Comparison of ENCODE assay signal across 8 cellular contexts in the genomic region with DNA sequence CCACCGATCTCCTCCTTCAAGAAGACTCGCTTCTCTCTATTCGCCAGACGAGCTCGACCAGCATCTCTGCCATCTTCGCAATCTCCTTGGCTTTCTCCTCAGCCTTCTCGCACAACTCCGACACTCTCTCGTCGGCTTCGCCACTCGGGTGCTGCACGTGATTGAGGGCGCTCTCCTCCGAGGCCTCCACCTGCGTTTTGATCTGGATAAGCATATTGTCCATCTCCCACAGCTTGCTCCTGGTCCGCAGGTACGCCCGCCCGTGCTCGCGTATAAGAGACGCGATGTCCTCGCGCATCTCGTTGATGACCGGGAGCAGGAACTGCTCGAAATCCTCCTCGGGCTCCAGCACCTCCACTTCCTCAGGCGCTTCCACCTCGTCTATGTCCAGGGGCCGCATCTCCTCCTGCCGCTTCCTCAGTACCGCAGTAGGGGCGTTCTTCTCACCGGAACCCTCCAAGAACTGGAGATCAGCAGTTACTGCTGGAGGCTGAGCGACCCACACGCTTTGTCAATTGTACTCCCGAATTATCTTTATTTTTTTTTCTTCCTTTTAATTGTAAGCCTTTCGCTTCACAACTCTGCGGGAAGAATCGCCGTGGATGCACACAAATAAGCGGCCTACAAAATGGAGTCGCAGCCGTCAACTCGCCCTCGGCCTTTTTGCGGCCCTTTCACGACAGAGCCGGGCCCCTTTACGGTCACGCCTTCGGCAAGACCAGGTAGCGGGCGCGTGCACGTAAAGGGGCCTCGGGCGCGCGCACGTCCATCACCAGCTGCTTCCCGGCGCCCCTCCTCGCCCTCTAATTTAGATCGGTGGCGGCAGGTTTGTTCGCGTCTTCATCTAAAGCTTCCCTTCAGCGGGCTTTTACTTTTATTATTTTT. TPM values are rescaled to one million over a fixed set of nuclear protein-coding genes. Genes with fewer than 3 reads are reported as not detected.
DNase-seq lines count a peak whose midpoint lies in the region; TF ChIP-seq lines count a peak whose summit lies in the region.

A gene (minus strand): TSS at position 636 of the 885 bp plus-strand sequence. CDS start 236 bp downstream, at position 400.

- DNase-seq in EL (peak; percentile 95), H7 (peak; percentile 96), MM.1S (peak; percentile 97), SIG-M5 (lab: John Stamatoyannopoulos, UW) (peak; percentile 55), activated gamma-delta T cell (lab: John Stamatoyannopoulos, UW) (peak; percentile 90), fibroblast of the conjunctiva (ENCODE audit: low read depth) (peak; percentile 86), nephron progenitor cell (peak; percentile 97)

- H3K79me2 ChIP-seq in MM.1S (ENCODE audit: low read length), result peaks cover 27% of the 10 kb centered on the region

- peak within 1 kb of the TSS; percentile 70 for H3K4me3 ChIP-seq in H7 (ENCODE audit: insufficient read depth, low read depth, low read length)
- peak within 1 kb of the TSS; percentile 85 for H3K4me3 ChIP-seq in MM.1S (ENCODE audit: low read length)

- no peaks in the 10 kb centered on the region for H4K20me1 ChIP-seq in MM.1S (ENCODE audit: insufficient read depth, low read length)

- H3K36me3 Mint-ChIP-seq in nephron progenitor cell (ENCODE audit: low read depth), result peaks cover 62% of the 10 kb centered on the region
- H3K36me3 Mint-ChIP-seq in stimulated activated naive CD8-positive, alpha-beta T cell treated with anti-CD3 and anti-CD28 coated beads, Interleukin-15, Interleukin-2, amounts not matched to agents 100 ng/mL and 50 ng/mL, for 24 hours (ENCODE audit: low read depth), result peaks cover 47% of the 10 kb centered on the region

- peaks cover 32% of the 10 kb centered on the region for H3K4me1 Mint-ChIP-seq in nephron progenitor cell
- H3K4me1 Mint-ChIP-seq in stimulated activated naive CD8-positive, alpha-beta T cell treated with anti-CD3 and anti-CD28 coated beads, Interleukin-15, Interleukin-2, amounts not matched to agents 100 ng/mL and 50 ng/mL, for 24 hours (ENCODE audit: low read depth), result peaks cover 61% of the 10 kb centered on the region

- H2AFZ ChIP-seq in MM.1S (ENCODE audit: low read length), result peak within 1 kb of the TSS; percentile 98

- no peak; the same call in 1 of the 2 replicates for TF ChIP-seq CTCF in MM.1S (IDR thresholded peaks at IDR 0.05; ENCODE audit: low read length)
- TF ChIP-seq CTCF in nephron progenitor cell (IDR thresholded peaks at IDR 0.05), result no peak

- peak within 1 kb of the TSS; percentile 82 for H3K4me2 ChIP-seq in MM.1S (ENCODE audit: low read depth, low read length)

- peaks cover 4% of the 10 kb centered on the region; the same call in 1 of the 2 replicates for H3F3A ChIP-seq in MM.1S (ENCODE audit: insufficient read depth, low read length)

- H3K4me1 ChIP-seq in MM.1S (ENCODE audit: low read length), result peaks cover 13% of the 10 kb centered on the region; the same call in 1 of the 2 replicates

- H3K36me3 ChIP-seq in H7 (replicated peaks; ENCODE audit: control insufficient read depth, insufficient read depth, low read length) (no peaks in the 10 kb centered on the region; the same call in 1 of the 2 replicates), MM.1S (replicated peaks; ENCODE audit: insufficient read depth, low read length) (no peaks in the 10 kb centered on the region; the same call in 1 of the 2 replicates)

- peak within 1 kb of the TSS; percentile 69 for H3K9ac ChIP-seq in MM.1S (ENCODE audit: low read length)

- H3K9me3 Mint-ChIP-seq in nephron progenitor cell, result peaks cover 88% of the 10 kb centered on the region
- H3K9me3 Mint-ChIP-seq in stimulated activated naive CD8-positive, alpha-beta T cell treated with anti-CD3 and anti-CD28 coated beads, Interleukin-15, Interleukin-2, amounts not matched to agents 100 ng/mL and 50 ng/mL, for 24 hours, result peaks cover 5% of the 10 kb centered on the region

- peak within 1 kb of the TSS; percentile 24; the same call in 1 of the 2 replicates for H3K27ac ChIP-seq in MM.1S (ENCODE audit: low read length)

- H3K9me3 ChIP-seq in MM.1S (replicated peaks; ENCODE audit: insufficient read depth, low read length), result 0 out of 2 replicates have a peak, but pooled peaks cover 5% of the 10 kb centered on the region

- peak within 1 kb of the TSS; percentile 98 for H3K4me3 Mint-ChIP-seq in nephron progenitor cell
- H3K4me3 Mint-ChIP-seq in stimulated activated naive CD8-positive, alpha-beta T cell treated with anti-CD3 and anti-CD28 coated beads, Interleukin-15, Interleukin-2, amounts not matched to agents 100 ng/mL and 50 ng/mL, for 24 hours, result peak within 1 kb of the TSS; percentile 97

- H3K27ac Mint-ChIP-seq in nephron progenitor cell, result peak within 1 kb of the TSS; percentile 99
- H3K27ac Mint-ChIP-seq in stimulated activated naive CD8-positive, alpha-beta T cell treated with anti-CD3 and anti-CD28 coated beads, Interleukin-15, Interleukin-2, amounts not matched to agents 100 ng/mL and 50 ng/mL, for 24 hours, result peak within 1 kb of the TSS; percentile 97

- H3K27me3 ChIP-seq in H7 (ENCODE audit: control insufficient read depth, insufficient read depth, low read length) (no peaks in the 10 kb centered on the region; the same call in 1 of the 2 replicates), MM.1S (replicated peaks; ENCODE audit: insufficient read depth, low read length) (peaks cover 31% of the 10 kb centered on the region)

- H3K27me3 Mint-ChIP-seq in nephron progenitor cell (ENCODE audit: low read depth, poor library complexity), result peaks cover 33% of the 10 kb centered on the region
- H3K27me3 Mint-ChIP-seq in stimulated activated naive CD8-positive, alpha-beta T cell treated with anti-CD3 and anti-CD28 coated beads, Interleukin-15, Interleukin-2, amounts not matched to agents 100 ng/mL and 50 ng/mL, for 24 hours, result no peaks in the 10 kb centered on the region

- no peaks in the 10 kb centered on the region for H3K9me2 ChIP-seq in MM.1S (replicated peaks; ENCODE audit: insufficient read depth, low read length)

RNA-seq across cellular contexts. Expression of the gene that starts here (rescaled TPM):
- total RNA-seq in H7 (2014; rRNA removed; shearing (Covaris generic)), result 49.0 and 52.5 TPM in 2 replicates

Comparison
In these comparisons a context has a peak if more than half of its experiments do, and no peak if none do; other contexts are left out.
1. Peak in every context shown above with its lines: DNase-seq, H3K4me3 ChIP-seq and H3K27ac ChIP-seq.